In the genomic region with DNA sequence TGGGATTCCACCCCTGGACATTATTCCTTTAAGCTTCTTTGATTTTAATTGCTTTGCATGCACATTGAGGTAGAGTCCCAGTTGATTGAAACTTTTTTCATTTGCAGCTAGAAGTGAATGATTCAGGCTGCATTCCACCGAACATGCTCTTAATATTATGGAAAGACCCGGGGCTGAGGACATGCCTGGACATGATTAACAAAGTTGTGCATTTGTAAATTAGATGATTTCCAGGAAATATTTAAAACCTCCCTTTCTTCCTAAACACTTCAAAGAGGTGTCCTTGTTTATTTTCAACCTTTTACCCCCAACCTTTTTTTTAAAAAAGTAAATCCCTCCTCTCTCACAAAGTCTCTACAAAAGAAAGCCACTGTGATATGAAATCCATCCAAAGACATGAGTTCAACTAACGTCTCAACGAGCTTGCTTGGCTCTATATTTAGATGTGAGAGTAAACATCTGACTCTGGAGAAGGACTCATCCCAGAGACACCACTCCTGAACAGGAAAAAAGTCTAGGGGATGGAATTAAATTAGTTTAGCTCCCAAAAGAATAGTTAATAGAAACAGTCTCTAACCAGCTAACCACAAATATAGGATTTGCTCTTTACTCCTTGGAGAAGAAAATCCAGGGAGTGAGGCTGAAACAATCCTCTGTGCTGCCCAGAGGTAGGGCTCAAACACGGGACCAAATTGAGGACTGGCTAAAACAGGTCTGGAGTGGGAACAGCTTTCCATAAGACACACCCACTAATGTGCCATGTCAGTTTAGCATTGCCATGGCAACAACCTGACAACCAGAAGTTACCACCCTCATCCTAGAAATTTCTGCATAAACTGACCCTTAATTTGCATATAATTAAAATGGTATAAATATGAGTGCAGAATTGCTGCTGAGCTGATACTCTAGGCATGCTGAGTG, we compare ENCODE assay signal across 1 cellular context.
TF ChIP-seq lines count a peak whose summit lies in the region.

No MANE protein-coding gene starts in this region.

TF ChIP-seq in WTC11, 78 proteins besides CTCF, POLR2A, EP300 and RAD21 (continued from another document):
- TF ChIP-seq, protein P1, sequence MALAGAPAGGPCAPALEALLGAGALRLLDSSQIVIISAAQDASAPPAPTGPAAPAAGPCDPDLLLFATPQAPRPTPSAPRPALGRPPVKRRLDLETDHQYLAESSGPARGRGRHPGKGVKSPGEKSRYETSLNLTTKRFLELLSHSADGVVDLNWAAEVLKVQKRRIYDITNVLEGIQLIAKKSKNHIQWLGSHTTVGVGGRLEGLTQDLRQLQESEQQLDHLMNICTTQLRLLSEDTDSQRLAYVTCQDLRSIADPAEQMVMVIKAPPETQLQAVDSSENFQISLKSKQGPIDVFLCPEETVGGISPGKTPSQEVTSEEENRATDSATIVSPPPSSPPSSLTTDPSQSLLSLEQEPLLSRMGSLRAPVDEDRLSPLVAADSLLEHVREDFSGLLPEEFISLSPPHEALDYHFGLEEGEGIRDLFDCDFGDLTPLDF (CRISPR knock-in tag; IDR thresholded peaks at IDR 0.05): no peak
- TF ChIP-seq, protein P2, sequence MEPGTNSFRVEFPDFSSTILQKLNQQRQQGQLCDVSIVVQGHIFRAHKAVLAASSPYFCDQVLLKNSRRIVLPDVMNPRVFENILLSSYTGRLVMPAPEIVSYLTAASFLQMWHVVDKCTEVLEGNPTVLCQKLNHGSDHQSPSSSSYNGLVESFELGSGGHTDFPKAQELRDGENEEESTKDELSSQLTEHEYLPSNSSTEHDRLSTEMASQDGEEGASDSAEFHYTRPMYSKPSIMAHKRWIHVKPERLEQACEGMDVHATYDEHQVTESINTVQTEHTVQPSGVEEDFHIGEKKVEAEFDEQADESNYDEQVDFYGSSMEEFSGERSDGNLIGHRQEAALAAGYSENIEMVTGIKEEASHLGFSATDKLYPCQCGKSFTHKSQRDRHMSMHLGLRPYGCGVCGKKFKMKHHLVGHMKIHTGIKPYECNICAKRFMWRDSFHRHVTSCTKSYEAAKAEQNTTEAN (CRISPR knock-in tag; IDR thresholded peaks at IDR 0.05): no peak
- TF ChIP-seq ZNF416 (CRISPR knock-in tag; IDR thresholded peaks at IDR 0.05) (no peak), NR1H2 (CRISPR knock-in tag; IDR thresholded peaks at IDR 0.05) (no peak), HMGA2 (CRISPR knock-in tag; IDR thresholded peaks at IDR 0.05) (no peak), CREM (CRISPR knock-in tag; IDR thresholded peaks at IDR 0.05) (no peak), GRHL2 (CRISPR knock-in tag; IDR thresholded peaks at IDR 0.05; ENCODE audit: insufficient replicate concordance, severe bottlenecking) (no peak)
